Comparison of ENCODE assay signal across 1 cellular context in the genomic region with DNA sequence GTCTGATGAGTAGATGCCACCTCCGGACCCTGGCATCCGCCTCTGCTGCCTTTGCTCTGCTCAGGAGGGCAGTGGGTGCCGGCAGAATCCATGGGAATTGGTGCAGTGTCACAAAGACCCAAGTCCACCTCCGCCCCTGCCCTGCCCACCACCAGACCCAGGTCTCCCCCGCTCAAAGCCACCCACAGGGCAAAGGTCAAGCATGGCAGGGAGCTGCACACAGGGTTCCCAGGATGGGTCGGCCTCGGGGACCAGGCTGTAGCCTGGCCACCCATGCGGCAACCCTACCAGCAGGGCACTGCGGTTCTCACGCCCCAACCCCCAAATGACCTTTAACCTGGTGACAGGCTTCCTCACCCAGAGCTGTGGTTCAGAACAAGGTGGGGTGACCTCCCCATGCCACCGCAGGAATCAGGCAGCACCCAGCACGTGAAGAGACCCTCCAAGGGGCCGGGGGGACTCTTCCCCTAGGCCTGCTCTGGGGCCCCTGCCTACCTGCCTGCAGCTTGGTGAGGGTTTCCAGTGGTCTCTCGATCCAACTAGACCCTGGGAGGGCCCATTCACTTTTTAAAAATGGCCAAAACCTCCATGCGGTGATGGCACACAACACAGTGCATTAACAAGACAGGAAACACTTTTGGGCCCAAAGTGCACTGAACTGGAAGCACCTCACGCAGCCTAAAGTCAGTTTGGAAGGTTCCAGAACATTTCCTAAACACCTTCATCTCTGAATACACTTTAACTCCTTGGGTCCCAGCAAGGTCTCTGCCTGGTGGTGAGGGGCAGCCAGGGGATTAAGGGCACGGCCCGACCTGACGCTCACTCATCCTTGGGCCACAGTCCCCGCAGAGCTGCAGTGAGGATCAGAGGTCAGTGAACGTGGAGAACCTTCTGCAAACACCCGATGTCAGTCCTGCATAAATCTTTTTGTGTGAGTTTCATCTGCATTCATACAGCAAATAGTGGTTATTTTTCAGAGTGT.
TF ChIP-seq lines count a peak whose summit lies in the region.

No MANE protein-coding gene starts in this region.

TF ChIP-seq in HepG2, 621 proteins besides CTCF, POLR2A, EP300 and RAD21:
- TF ChIP-seq NR2F6 (IDR thresholded peaks at IDR 0.05) (peak; percentile 41; the same call in 1 of the 2 replicates), NR2F6 (CRISPR knock-in tag; IDR thresholded peaks at IDR 0.05) (no peak), HNRNPL (IDR thresholded peaks at IDR 0.05; ENCODE audit: low read depth, low read length) (peak; percentile 86), MYC (CRISPR knock-in tag; IDR thresholded peaks at IDR 0.05; ENCODE audit: borderline replicate concordance) (0 out of 2 replicates have a peak, but pooled peaks have one; percentile 18), HNF4A (CRISPR knock-in tag; IDR thresholded peaks at IDR 0.05) (peak; percentile 29; the same call in 1 of the 2 replicates), HNF4G (IDR thresholded peaks at IDR 0.05; ENCODE audit: borderline replicate concordance, low read depth, low read length) (peak; percentile 31; the same call in 1 of the 2 replicates), HNF4G (CRISPR knock-in tag; IDR thresholded peaks at IDR 0.05; ENCODE audit: borderline replicate concordance, low read depth) (no peak)
- TF ChIP-seq, protein P1, sequence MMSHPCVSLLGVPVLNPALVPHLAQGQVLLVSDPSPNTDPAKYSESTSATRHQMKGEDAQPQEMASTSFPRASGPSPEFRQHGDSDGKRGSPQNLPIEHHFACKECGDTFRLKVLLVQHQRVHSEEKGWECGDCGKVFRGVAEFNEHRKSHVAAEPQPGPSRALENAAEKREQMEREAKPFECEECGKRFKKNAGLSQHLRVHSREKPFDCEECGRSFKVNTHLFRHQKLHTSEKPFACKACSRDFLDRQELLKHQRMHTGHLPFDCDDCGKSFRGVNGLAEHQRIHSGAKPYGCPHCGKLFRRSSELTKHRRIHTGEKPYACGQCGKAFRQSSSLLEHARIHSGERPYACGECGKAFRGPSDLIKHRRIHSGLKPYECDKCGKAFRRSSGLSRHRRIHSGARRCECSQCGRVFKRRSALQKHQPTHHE (CRISPR knock-in tag; IDR thresholded peaks at IDR 0.05; ENCODE audit: borderline replicate concordance): no peak
